Comparison of ENCODE assay signal across 10 cellular contexts in genomic region chr1:86155061-86155806, GRCh38. TPM values are rescaled to one million over a fixed set of nuclear protein-coding genes. Genes with fewer than 3 reads are reported as not detected.
A peak's percentile ranks its signal among the peaks of the same experiment; 100 is the strongest.
DNase-seq lines count a peak whose midpoint lies in the region; ATAC-seq, FAIRE-seq and TF ChIP-seq lines count a peak whose summit lies in the region.
"Had no signal": no experiment of that assay in that cellular context is flagged by ENCODE, and none has a peak within 500 bp of the region (broad histone marks: within the 10 kb centered on the region; RNA-seq: fewer than 3 reads in every experiment).

No MANE protein-coding gene starts in this region.

- no peak for FAIRE-seq in GM12891 (lab: Jason Lieb, UNC)

- ATAC-seq in HG02763 (IDR thresholded peaks at IDR 0.05; ENCODE audit: unreplicated experiment) (no peak), GM21360 (IDR thresholded peaks at IDR 0.05; ENCODE audit: unreplicated experiment) (no peak)

- peaks cover 0 to 11% (median 3%) of the 10 kb centered on the region in 5 experiments for H3K9me3 Mint-ChIP-seq in brain

- H3K4me3 ChIP-seq in iPS-20b (ENCODE audit: low read length) (peak overlapping the region; percentile 72; the same call in 1 of the 2 replicates), skin epidermis (peak overlapping the region; percentile 8 to 33 (median 25))

- no peaks in the 10 kb centered on the region for H3K36me3 Mint-ChIP-seq in brain
- H3K36me3 Mint-ChIP-seq: memory B cell had no signal

- TF ChIP-seq POLR2A in GM12891 (IDR thresholded peaks at IDR 0.05; ENCODE audit: low read depth, low read length), result no peak

- no peaks in the 10 kb centered on the region for H3K36me3 ChIP-seq in iPS-20b (ENCODE audit: insufficient read depth, low read depth, low read length)

- peak overlapping the region in 1 of 5 experiments; percentile 41 for H3K27ac Mint-ChIP-seq in brain
- H3K27ac Mint-ChIP-seq: memory B cell had no signal

- H3K27me3 ChIP-seq in iPS-20b (ENCODE audit: insufficient read depth, low read length), result peaks cover 69% of the 10 kb centered on the region

- H3K27ac ChIP-seq in iPS-20b (ENCODE audit: low read length) (no peak overlapping the region), skin epidermis (peak overlapping the region in 10 of 21 experiments; percentile 13 to 80 (median 52))

- no peaks in the 10 kb centered on the region for H3K9me3 ChIP-seq in iPS-20b (ENCODE audit: insufficient read depth, low read depth, low read length)

- H3K4me1 ChIP-seq in iPS-20b (ENCODE audit: insufficient read depth, low read length), result no peaks in the 10 kb centered on the region

- TF ChIP-seq CTCF in brain (conservative IDR thresholded peaks at IDR 0.05), result no peak

- peak overlapping the region in 3 of 5 experiments; percentile 57 to 86 (median 81) for H3K4me3 Mint-ChIP-seq in brain
- H3K4me3 Mint-ChIP-seq: memory B cell had no signal

- peak overlapping the region; percentile 45; the same call in 1 of the 2 replicates for H3K9ac ChIP-seq in iPS-20b (ENCODE audit: low read depth, low read length)

- peaks cover 52% of the 10 kb centered on the region for H3K27me3 Mint-ChIP-seq in brain

- H3K4me1 Mint-ChIP-seq in brain, result peaks cover 26% of the 10 kb centered on the region

- DNase-seq in GM12891 (ENCODE audit: insufficient read length, low spot score), result peak; percentile 9
- DNase-seq in SK-N-DZ (ENCODE audit: low spot score), result no peak
- no peak for DNase-seq in activated CD4-positive, alpha-beta T cell treated with anti-CD3 and anti-CD28 coated beads for 4 hours
- DNase-seq: NCI-H1436 had no signal

TF ChIP-seq in GM12891, 5 proteins besides CTCF, POLR2A, EP300 and RAD21:
- TF ChIP-seq TAF1 (IDR thresholded peaks at IDR 0.05; ENCODE audit: low read depth, low read length) (no peak), POLR2AphosphoS5 (IDR thresholded peaks at IDR 0.05; ENCODE audit: low read depth, low read length) (no peak), SPI1 (IDR thresholded peaks at IDR 0.05; ENCODE audit: low read depth, low read length) (no peak), POU2F2 (IDR thresholded peaks at IDR 0.05; ENCODE audit: low read depth, low read length) (no peak), PAX5 (IDR thresholded peaks at IDR 0.05; ENCODE audit: insufficient read depth, low read length, severe bottlenecking) (no peak)

RNA-seq across cellular contexts. Expression of gene COL24A1, which starts 1.3 kb away (rescaled TPM):
- 1.6 TPM for polyA plus RNA-seq in GM12891 (2012; ENCODE audit: low read depth, missing spikeins)
- not detected for polyA plus RNA-seq in brain (ENCODE audit: insufficient read depth, low read depth, low replicate concordance)
- polyA plus RNA-seq in SK-N-DZ (2014; cell fraction: cytosol; rRNA removed), result 0.14 TPM in 1 of 2 replicates, not detected in the other
- 0.18 and 0.51 TPM in 2 replicates for polyA plus RNA-seq in SK-N-DZ (2014; cell fraction: nucleus; rRNA removed)
